ENCODE assay signal across 35 cellular contexts in the genomic region with DNA sequence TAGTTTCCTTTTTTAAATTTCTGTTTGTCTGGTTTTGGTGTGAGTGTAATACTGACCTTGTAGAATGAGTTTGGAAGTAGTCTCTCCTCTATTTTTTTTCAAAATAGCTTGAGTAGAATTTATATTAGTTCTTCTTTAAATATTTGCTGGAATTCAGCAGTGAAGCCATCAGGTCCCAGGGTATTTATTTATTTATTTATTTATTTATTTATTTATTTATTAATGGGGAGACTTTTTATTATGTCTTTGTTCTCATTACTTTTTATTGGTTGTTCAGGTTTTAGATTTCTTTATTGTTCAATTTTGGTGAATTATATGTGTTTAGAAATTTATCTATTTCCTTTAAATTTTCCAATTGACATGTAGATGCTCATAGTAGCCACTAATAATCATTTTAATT.
"Had no signal": no experiment of that assay in that cellular context is flagged by ENCODE, and none has a peak within 500 bp of the region (broad histone marks: within the 10 kb centered on the region; RNA-seq: fewer than 3 reads in every experiment).

No MANE protein-coding gene starts in this region.

- H3K36me3 ChIP-seq: MG63 had no signal

- H3K4me3 ChIP-seq: MG63 had no signal

- DNase-seq: Karpas-422, Kasumi-1, MG63, MM.1S, MV-4-11, NCI-H1048, NCI-H1092, NCI-H1092 treated with DMSO at 0.1 percent for 48 hours, NCI-H1105, NCI-H1105 treated with DMSO at 0.1 percent for 48 hours, NCI-H1417, NCI-H1417 treated with DMSO at 0.1 percent for 48 hours, NCI-H1436, NCI-H1436 treated with DMSO at 0.1 percent for 48 hours, NCI-H146, NCI-H1694, NCI-H1694 treated with DMSO at 0.1 percent for 48 hours, NCI-H187, NCI-H187 treated with DMSO at 0.1 percent for 48 hours, NCI-H1930, NCI-H2029, NCI-H2029 treated with DMSO at 0.1 percent for 48 hours, NCI-H2081, NCI-H2081 treated with DMSO at 0.1 percent for 48 hours, NCI-H2107, NCI-H2171, NCI-H2171 treated with DMSO at 0.1 percent for 48 hours, NCI-H2227 treated with DMSO at 0.1 percent for 48 hours, NCI-H226, NCI-H345, NCI-H446, NCI-H446 treated with DMSO at 0.1 percent for 48 hours, NCI-H510A treated with DMSO at 0.1 percent for 48 hours, NCI-H524, NCI-H524 treated with DMSO at 0.1 percent for 48 hours had no signal

- H3K9me3 ChIP-seq: MG63 had no signal
